23 cellular contexts compared by ENCODE assay signal in genomic region chr3:77468408-77469045, GRCh38.
DNase-seq lines count a peak whose midpoint lies in the region; ATAC-seq, FAIRE-seq and TF ChIP-seq lines count a peak whose summit lies in the region.
"Had no signal": no experiment of that assay in that cellular context is flagged by ENCODE, and none has a peak within 500 bp of the region (broad histone marks: within the 10 kb centered on the region; RNA-seq: fewer than 3 reads in every experiment).

No MANE protein-coding gene starts in this region.

- peak in 3 of 4 donors; percentile 40 to 68 (median 66) for ATAC-seq in pancreas
- ATAC-seq: activated CD8-positive, alpha-beta memory T cell treated with anti-CD3 and anti-CD28 coated beads, Interleukin-2, amount 10 ng/mL, durations not matched to agents 7 days and 5 days; natural killer cell treated with Interleukin-12 subunit alpha and Interleukin-12 subunit beta and Interleukin-15 and Interleukin-18, amount 100 ng/mL, for 72 hours; stimulated activated effector memory CD8-positive, alpha-beta T cell treated with anti-CD3 and anti-CD28 coated beads, Interleukin-12 subunit alpha, Interleukin-12 subunit beta, amount 100 ng/mL, for 72 hours had no signal

- DNase-seq in DMS 273 treated with DMSO at 0.1 percent for 48 hours (lab: John Stamatoyannopoulos, UW) (peak; percentile 39), NCI-H446 (lab: John Stamatoyannopoulos, UW) (peak; percentile 80 to 89), pancreas (no peak), AG20443 (ENCODE audit: low spot score) (no peak), SIG-M5 treated with dmso at 0.1 percent for 504 hours (lab: John Stamatoyannopoulos, UW; ENCODE audit: unreplicated experiment) (no peak)
- no peak for DNase-seq in activated CD8-positive, alpha-beta memory T cell treated with anti-CD3 and anti-CD28 coated beads, Interleukin-2, amount 50 U/mL, for 4 hours
- DNase-seq in activated naive CD4-positive, alpha-beta T cell treated with Interleukin-2 at 50 U/mL for 16 hours, result no peak
- DNase-seq: activated CD4-positive, alpha-beta T cell treated with anti-CD3 and anti-CD28 coated beads for 48 hours; activated CD8-positive, alpha-beta memory T cell treated with anti-CD3 and anti-CD28 coated beads, Interleukin-2, amount 10 ng/mL, durations not matched to agents 7 days and 5 days; CD8-positive, alpha-beta memory T cell; midbrain; MV-4-11; PC-9; SIG-M5; stimulated activated CD4-positive, alpha-beta T cell treated with anti-CD3 and anti-CD28 coated beads, Interleukin-2, amount 100 ng/mL, for 24 hours had no signal

- H3K9ac ChIP-seq in endocrine pancreas (ENCODE audit: control insufficient read depth, insufficient read depth, low read length), result no peak overlapping the region
- H3K9ac ChIP-seq: KMS-11 had no signal

- H3K36me3 ChIP-seq in endocrine pancreas (ENCODE audit: control insufficient read depth, insufficient read depth, low read length) (no peaks in the 10 kb centered on the region), pancreas (no peaks in the 10 kb centered on the region)
- H3K36me3 ChIP-seq: heart right ventricle had no signal

- H3K4me3 ChIP-seq in endocrine pancreas (ENCODE audit: control insufficient read depth, insufficient read depth, low read length) (peak overlapping the region; percentile 65), pancreas (no peak overlapping the region)
- H3K4me3 ChIP-seq: heart right ventricle, PC-9, testis had no signal

- 45 to 54% methylated on average over 7 of the region's 7 CpGs for WGBS in pancreas, 2 donors

- H3K9me3 ChIP-seq in endocrine pancreas (ENCODE audit: control insufficient read depth, low read length) (no peaks in the 10 kb centered on the region), pancreas (no peaks in the 10 kb centered on the region)
- H3K9me3 ChIP-seq: testis had no signal

- peaks cover 35% of the 10 kb centered on the region for H3K4me1 ChIP-seq in endocrine pancreas (ENCODE audit: control insufficient read depth, insufficient read depth, low read length)
- H3K4me1 ChIP-seq in pancreas, result peaks cover 0 to 17% (median 6%) of the 10 kb centered on the region in 3 donors

- FAIRE-seq in pancreas (lab: Jason Lieb, UNC), result no peak
- FAIRE-seq: colon, HTR-8/SVneo had no signal

- no peak for TF ChIP-seq CTCF in pancreas (IDR thresholded peaks at IDR 0.05)

- H3K27me3 ChIP-seq in endocrine pancreas (ENCODE audit: control insufficient read depth, insufficient read depth, low read length) (no peaks in the 10 kb centered on the region), pancreas (no peaks in the 10 kb centered on the region)
- H3K27me3 ChIP-seq: heart right ventricle, testis had no signal

- peak overlapping the region in 1 of 4 donors; percentile 14 for H3K27ac ChIP-seq in pancreas
- H3K27ac ChIP-seq: KMS-11, PC-9, testis had no signal

- intact Hi-C loops in pancreas (cut with DNase I), result no loop called here

Comparison
In these comparisons a context has a peak if more than half of its experiments do, and no peak if none do; other contexts are left out.
1. DNase-seq: peak in DMS 273 treated with DMSO at 0.1 percent for 48 hours (single experiment) and NCI-H446 (2 of 2); none in pancreas (0 of 6), AG20443 (single experiment), SIG-M5 treated with dmso at 0.1 percent for 504 hours (single experiment), activated CD8-positive, alpha-beta memory T cell treated with anti-CD3 and anti-CD28 coated beads, Interleukin-2, amount 50 U/mL, for 4 hours (single experiment) and activated naive CD4-positive, alpha-beta T cell treated with Interleukin-2 at 50 U/mL for 16 hours (single experiment).